8 cellular contexts compared by ENCODE assay signal in the genomic region with DNA sequence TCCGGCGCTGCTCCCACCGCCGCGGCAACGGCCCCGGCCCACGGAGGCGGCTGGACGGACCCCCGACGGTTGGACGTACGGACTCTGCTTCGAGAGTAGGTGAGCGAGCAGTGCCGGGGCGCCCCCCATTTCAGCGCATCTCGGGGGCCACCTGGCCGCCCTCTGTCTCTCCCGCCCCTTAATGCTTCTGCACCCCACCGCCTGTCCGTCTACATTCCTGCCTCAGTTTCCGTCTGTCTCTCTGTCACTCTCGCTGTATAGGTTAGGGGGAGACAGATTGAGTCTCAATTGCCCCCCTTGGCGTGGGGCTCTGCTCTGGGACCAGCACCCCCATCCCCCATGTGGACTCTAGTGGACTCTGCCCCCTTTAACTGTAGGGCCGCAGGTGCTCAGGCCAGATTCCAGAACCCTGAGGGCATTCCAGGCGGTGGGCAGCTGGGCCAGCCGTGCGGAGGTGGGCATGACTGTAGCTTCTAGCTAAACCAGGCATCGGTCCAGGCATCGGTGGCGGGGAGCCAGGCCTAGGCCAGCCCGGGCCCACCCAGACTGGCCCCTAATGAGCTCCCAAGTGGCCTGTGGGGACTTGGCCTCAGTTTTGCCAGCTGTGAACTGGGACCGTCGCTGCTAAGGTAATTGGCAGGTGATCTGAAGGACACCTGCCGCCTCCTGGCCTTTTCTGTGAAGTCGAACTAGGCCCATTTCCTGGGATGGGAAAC. TPM values are rescaled to one million over a fixed set of nuclear protein-coding genes. Genes with fewer than 3 reads are reported as not detected.
DNase-seq lines count a peak whose midpoint lies in the region; ATAC-seq and TF ChIP-seq lines count a peak whose summit lies in the region.

No MANE protein-coding gene starts in this region.

- no peaks in the 10 kb centered on the region for H3K36me3 Mint-ChIP-seq in activated B cell treated with CpG ODN at 0.5 μM for 24 hours (ENCODE audit: low read depth)

- DNase-seq in activated B cell treated with CpG ODN at 0.5 μM for 24 hours (peak; percentile 27), heart left ventricle (peak in 2 of 5 donors; percentile 47 to 74), gastrocnemius medialis (no peak), NCI-H1930 (lab: John Stamatoyannopoulos, UW) (no peak), HK-2 (ENCODE audit: unreplicated experiment) (no peak), SIG-M5 (lab: John Stamatoyannopoulos, UW) (no peak)

- H3K9me3 ChIP-seq in heart left ventricle (no peaks in the 10 kb centered on the region), gastrocnemius medialis (no peaks in the 10 kb centered on the region)

- no peaks in the 10 kb centered on the region for H3K27me3 ChIP-seq in heart left ventricle
- H3K27me3 ChIP-seq in gastrocnemius medialis, result no peaks in the 10 kb centered on the region

- peak overlapping the region; percentile 86 for H3K27ac Mint-ChIP-seq in activated B cell treated with CpG ODN at 0.5 μM for 24 hours

- 11 to 19% (median 16%) methylated on average over 14 to 39 of the region's 39 CpGs for WGBS in heart left ventricle, 4 donors

- H3K4me3 Mint-ChIP-seq in activated B cell treated with CpG ODN at 0.5 μM for 24 hours, result peak overlapping the region; percentile 99

- ATAC-seq in HG02970 (IDR thresholded peaks at IDR 0.05; ENCODE audit: low FRiP score, unreplicated experiment) (peak; percentile 6), activated B cell treated with CpG ODN at 0.5 μM for 24 hours (ENCODE audit: low read depth) (no peak), heart left ventricle (no peak), gastrocnemius medialis (no peak)

- H3K4me3 ChIP-seq in heart left ventricle (peak overlapping the region; percentile 58 to 88 (median 81)), gastrocnemius medialis (peak overlapping the region; percentile 62 to 82 (median 77))

- in situ Hi-C loops in gastrocnemius medialis (cut with MboI; ENCODE audit: low sequenced_read_pairs in 4 of 4), result loop anchor here in 1 of 4 donors (10.0 to 25.0 kb wide), 2 partner anchors 65 to 377 kb away; no protein-coding TSS in a partner anchor

- POLR2A ChIA-PET in activated B cell treated with CpG ODN at 0.5 μM for 24 hours (lab: Charles Lee), result no interaction called here

- H3K27ac ChIP-seq in heart left ventricle, result peak overlapping the region in 11 of 12 donors; percentile 75 to 92 (median 84)
- peak overlapping the region; percentile 69 to 81 (median 74) for H3K27ac ChIP-seq in gastrocnemius medialis

- peaks cover 44% of the 10 kb centered on the region for H3K4me1 Mint-ChIP-seq in activated B cell treated with CpG ODN at 0.5 μM for 24 hours

- intact Hi-C loops in activated B cell treated with CpG ODN at 0.5 μM for 24 hours (cut with micrococcal nuclease) (loop anchor here (1.0 to 5.0 kb wide), 6 partner anchors 31 to 1692 kb away; a partner anchor contains a TSS), heart left ventricle (cut with DNase I) (loop anchor here in 8 of 10 donors (1.0 to 5.0 kb wide), 3 partner anchors 9 to 82 kb away; a partner anchor contains a TSS), gastrocnemius medialis (cut with DNase I; ENCODE audit: low total_unique reads) (no loop called here)

- no peaks in the 10 kb centered on the region for H3K27me3 Mint-ChIP-seq in activated B cell treated with CpG ODN at 0.5 μM for 24 hours

- TF ChIP-seq POLR2A in GM18526 (IDR thresholded peaks at IDR 0.05; ENCODE audit: extremely low read depth, insufficient read length) (peak; percentile 24), heart left ventricle (IDR thresholded peaks at IDR 0.05) (no peak), gastrocnemius medialis (IDR thresholded peaks at IDR 0.05) (peak in 1 of 2 donors; percentile 30)

- CTCF ChIA-PET in activated B cell treated with CpG ODN at 0.5 μM for 24 hours (lab: Charles Lee), result interaction anchor here (0.9 kb wide), 1 partner anchor 29 kb away, joined by 3 read pairs; no protein-coding TSS in a partner anchor

- H3K4me1 ChIP-seq in heart left ventricle (peaks cover 0 to 56% (median 30%) of the 10 kb centered on the region in 12 donors), gastrocnemius medialis (peaks cover 19 to 28% of the 10 kb centered on the region in 2 donors)

- TF ChIP-seq CTCF in activated B cell treated with CpG ODN at 0.5 μM for 24 hours (IDR thresholded peaks at IDR 0.05) (no peak), heart left ventricle (IDR thresholded peaks at IDR 0.05) (no peak), gastrocnemius medialis (IDR thresholded peaks at IDR 0.05 in 4 of 5, conservative IDR thresholded peaks at IDR 0.05 in 1 of 5) (no peak)

- H3K9me3 Mint-ChIP-seq in activated B cell treated with CpG ODN at 0.5 μM for 24 hours, result no peaks in the 10 kb centered on the region

- H3K36me3 ChIP-seq in heart left ventricle (no peaks in the 10 kb centered on the region), gastrocnemius medialis (no peaks in the 10 kb centered on the region)

RNA-seq across cellular contexts. Expression of a gene that starts 0.4 kb away (rescaled TPM):
- total RNA-seq in activated B cell treated with CpG ODN at 0.5 μM for 24 hours, result 13.2 and 15.5 TPM in 2 replicates
- total RNA-seq in heart left ventricle, result 10 to 100 TPM in 1 of 9 donors, 1 to 10 TPM in 8; 2.8 to 15.1 (median 5.8) TPM
- 1 to 10 TPM; 6.1 to 6.2 TPM for polyA plus RNA-seq in heart left ventricle
- total RNA-seq in gastrocnemius medialis, result 1 to 10 TPM; 1.3 to 2.9 (median 1.7) TPM

RNA-seq across cellular contexts. Expression of a gene that starts 30.5 kb away (rescaled TPM):
- total RNA-seq in activated B cell treated with CpG ODN at 0.5 μM for 24 hours (30.9 and 31.6 TPM in 2 replicates), heart left ventricle (10 to 100 TPM; 19.1 to 49.1 (median 25.5) TPM), gastrocnemius medialis (10 to 100 TPM in 2 of 4 donors, 1 to 10 TPM in 2; 8.0 to 12.9 (median 10.1) TPM)
- 100 to 1,000 TPM in 1 of 2 donors, 10 to 100 TPM in 1; 33.1 to 201 TPM for polyA plus RNA-seq in heart left ventricle
